In genomic region chr1:169486281-169486904, GRCh38 we compare ENCODE assay signal across 8 cellular contexts. TPM values are rescaled to one million over a fixed set of nuclear protein-coding genes. Genes with fewer than 3 reads are reported as not detected.
A peak's percentile ranks its signal among the peaks of the same experiment; 100 is the strongest.
DNase-seq lines count a peak whose midpoint lies in the region; ATAC-seq and TF ChIP-seq lines count a peak whose summit lies in the region.

No MANE protein-coding gene starts in this region.

- H3K27ac Mint-ChIP-seq in CD4-positive, alpha-beta memory T cell, result peak overlapping the region; percentile 88 to 96 (median 93)

- H3K4me1 ChIP-seq in CD4-positive, alpha-beta memory T cell (ENCODE audit: insufficient read depth, low read length), result peaks cover 20% of the 10 kb centered on the region
- H3K4me1 ChIP-seq in ascending aorta, result peaks cover 0 to 27% of the 10 kb centered on the region in 2 donors
- peaks cover 4 to 33% (median 29%) of the 10 kb centered on the region in 5 donors for H3K4me1 ChIP-seq in subcutaneous abdominal adipose tissue (ENCODE audit: control insufficient read depth in 5 of 5, insufficient read depth in 5 of 5, low read length in 5 of 5)

- H3K9me3 ChIP-seq in CD4-positive, alpha-beta memory T cell (ENCODE audit: control insufficient read depth in 1 of 2, low read length in 2 of 2), result no peaks in the 10 kb centered on the region
- no peaks in the 10 kb centered on the region for H3K9me3 ChIP-seq in ascending aorta
- H3K9me3 ChIP-seq in subcutaneous abdominal adipose tissue (ENCODE audit: control insufficient read depth in 5 of 5, low read length in 5 of 5), result no peaks in the 10 kb centered on the region

- H3K4me3 ChIP-seq in CD4-positive, alpha-beta memory T cell (ENCODE audit: low read length in 2 of 2), result peak overlapping the region; percentile 60 to 63
- peak overlapping the region; percentile 80 to 98 for H3K4me3 ChIP-seq in ascending aorta
- H3K4me3 ChIP-seq in subcutaneous abdominal adipose tissue (ENCODE audit: low read depth in 1 of 5, low read length in 5 of 5), result peak overlapping the region; percentile 74 to 87 (median 78)

- TF ChIP-seq CTCF in ascending aorta (IDR thresholded peaks at IDR 0.05), result no peak

- no peaks in the 10 kb centered on the region for H3K27me3 ChIP-seq in CD4-positive, alpha-beta memory T cell (ENCODE audit: insufficient read depth, low read length)
- H3K27me3 ChIP-seq in ascending aorta, result no peaks in the 10 kb centered on the region
- H3K27me3 ChIP-seq in subcutaneous abdominal adipose tissue (ENCODE audit: control insufficient read depth in 5 of 5, insufficient read depth in 4 of 5, low read length in 5 of 5), result no peaks in the 10 kb centered on the region

- H3K4me3 Mint-ChIP-seq in CD4-positive, alpha-beta memory T cell, result peak overlapping the region; percentile 93 to 97 (median 95)

- ATAC-seq in HG02885 (IDR thresholded peaks at IDR 0.05; ENCODE audit: poor library complexity, unreplicated experiment), result peak; percentile 12
- ATAC-seq in left colon, result no peak
- no peak for ATAC-seq in HG03521 (IDR thresholded peaks at IDR 0.05; ENCODE audit: unreplicated experiment)

- peak overlapping the region; percentile 71 to 96 (median 88) for H3K9ac ChIP-seq in subcutaneous abdominal adipose tissue (ENCODE audit: low read length in 5 of 5)

- no peaks in the 10 kb centered on the region for H3K36me3 ChIP-seq in CD4-positive, alpha-beta memory T cell (ENCODE audit: insufficient read depth, low read length)
- no peaks in the 10 kb centered on the region for H3K36me3 ChIP-seq in ascending aorta
- H3K36me3 ChIP-seq in subcutaneous abdominal adipose tissue (ENCODE audit: control insufficient read depth in 5 of 5, insufficient read depth in 5 of 5, low read length in 5 of 5), result no peaks in the 10 kb centered on the region

- H3K9me3 Mint-ChIP-seq in CD4-positive, alpha-beta memory T cell, result no peaks in the 10 kb centered on the region

- H3K27ac ChIP-seq in CD4-positive, alpha-beta memory T cell (ENCODE audit: low read depth, low read length), result peak overlapping the region; percentile 73
- peak overlapping the region; percentile 99 to 100 for H3K27ac ChIP-seq in ascending aorta
- peak overlapping the region; percentile 100 for H3K27ac ChIP-seq in subcutaneous abdominal adipose tissue (ENCODE audit: low read depth, low read length)

- CTCF ChIA-PET in CD4-positive, alpha-beta memory T cell (lab: Charles Lee; ENCODE audit: partially characterized antibody), result interaction anchor here (1.0 to 1.7 kb wide), 3 partner anchors 11 to 59 kb away, joined by 4 to 8 read pairs (median 6); no protein-coding TSS in a partner anchor

- DNase-seq in CD4-positive, alpha-beta memory T cell, result no peak
- DNase-seq in ascending aorta (ENCODE audit: low spot score in 2 of 2) (no peak), iris pigment epithelial cell (ENCODE audit: low read depth) (peak; percentile 88), left colon (no peak), NCI-H187 (lab: John Stamatoyannopoulos, UW) (no peak)

- intact Hi-C loops in CD4-positive, alpha-beta memory T cell (cut with micrococcal nuclease), result loop anchor here (1.0 to 10.0 kb wide), 6 partner anchors 61 to 588 kb away; partner anchors contain the start of genes ATP1B1, KIFAP3, NME7 and SELL
- intact Hi-C loops in ascending aorta (cut with DNase I), result loop anchor here (1.0 to 10.0 kb wide), 10 partner anchors 25 to 1932 kb away; partner anchors contain the start of genes ATP1B1, CREG1, DCAF6 and MPC2
- intact Hi-C loops in left colon (cut with DNase I, micrococcal nuclease), result no loop called here

- POLR2A ChIA-PET in CD4-positive, alpha-beta memory T cell (lab: Charles Lee; ENCODE audit: partially characterized antibody), result interaction anchor here (0.8 to 1.6 kb wide), 4 partner anchors 22 to 588 kb away, joined by 3 to 12 read pairs (median 4); partner anchors contain the start of genes BLZF1, KIFAP3 and NME7

- peaks cover 28 to 37% (median 30%) of the 10 kb centered on the region in 4 donors for H3K4me1 Mint-ChIP-seq in CD4-positive, alpha-beta memory T cell

- no peaks in the 10 kb centered on the region for H3K27me3 Mint-ChIP-seq in CD4-positive, alpha-beta memory T cell

- H3K36me3 Mint-ChIP-seq in CD4-positive, alpha-beta memory T cell, result peaks cover 0 to 11% of the 10 kb centered on the region in 2 donors

RNA-seq across cellular contexts. Expression of gene SLC19A2, which starts 0.6 kb away (rescaled TPM):
- total RNA-seq in CD4-positive, alpha-beta memory T cell, result 1 to 10 TPM; 4.1 to 4.5 TPM
- polyA plus RNA-seq in CD4-positive, alpha-beta memory T cell, result 1 to 10 TPM in 1 of 2 donors, under 1 TPM in 1; 0.41 to 1.0 TPM
- 36.7 TPM for total RNA-seq in ascending aorta
- 1 to 10 TPM; 7.3 to 8.4 TPM for total RNA-seq in left colon

RNA-seq across cellular contexts. Expression of gene CCDC181, which starts 59.1 kb away (rescaled TPM):
- under 1 TPM in 1 of 2 experiments, not detected in 1; 0.17 TPM for total RNA-seq in CD4-positive, alpha-beta memory T cell
- not detected for polyA plus RNA-seq in CD4-positive, alpha-beta memory T cell
- total RNA-seq in ascending aorta (not detected), left colon (under 1 TPM; 0.11 to 0.15 TPM)

Comparison
In these comparisons a context has a peak if more than half of its experiments do, and no peak if none do; other contexts are left out.
1. intact Hi-C loops: an anchor here in CD4-positive, alpha-beta memory T cell (1.0 to 10.0 kb wide) and ascending aorta (1.0 to 10.0 kb wide); none called in left colon.